20 cellular contexts compared by ENCODE assay signal in genomic region chr18:38718365-38718901, GRCh38.
"Had no signal": no experiment of that assay in that cellular context is flagged by ENCODE, and none has a peak within 500 bp of the region (broad histone marks: within the 10 kb centered on the region; RNA-seq: fewer than 3 reads in every experiment).

No MANE protein-coding gene starts in this region.

- H3K4me2 ChIP-seq: hepatocyte, smooth muscle cell had no signal

- H3K79me2 ChIP-seq: hepatocyte had no signal

- H2AFZ ChIP-seq: hepatocyte had no signal

- H3K9me3 ChIP-seq: body of pancreas, pancreas, psoas muscle, suprapubic skin, transverse colon, uterus had no signal

- DNase-seq: activated CD4-positive, alpha-beta memory T cell treated with anti-CD3 and anti-CD28 coated beads, Interleukin-2, amount 10 ng/mL, durations not matched to agents 7 days and 5 days; activated CD4-positive, alpha-beta T cell treated with anti-CD3 and anti-CD28 coated beads, Interleukin-2, amount 10 ng/mL, durations not matched to agents 24 days and 14 days; activated effector memory CD4-positive, alpha-beta T cell treated with Interleukin-2 at 50 U/mL for 16 hours; activated naive CD4-positive, alpha-beta T cell treated with anti-CD3 and anti-CD28 coated beads, Interleukin-2, amount 50 U/mL, for 16 hours; activated T-cell treated with anti-CD3 and anti-CD28 coated beads, Interleukin-2, amount 50 U/mL, for 72 hours; body of pancreas; left ventricle myocardium inferior; stimulated activated CD4-positive, alpha-beta T cell treated with anti-CD3 and anti-CD28 coated beads, Interleukin-15, amount 100 ng/mL, for 24 hours; stomach; transverse colon; uterus had no signal

- H3K4me1 ChIP-seq: body of pancreas, left ventricle myocardium inferior, pancreas, psoas muscle, stomach, transverse colon, uterus had no signal

- H3K4me3 ChIP-seq: body of pancreas, cardiac muscle cell, hepatocyte, left ventricle myocardium inferior, pancreas, psoas muscle, smooth muscle cell, stomach, suprapubic skin, transverse colon, uterus had no signal

- H3K27ac ChIP-seq: body of pancreas, cardiac muscle cell, hepatocyte, left ventricle myocardium inferior, pancreas, psoas muscle, stomach, suprapubic skin, transverse colon, uterus had no signal

- ATAC-seq: activated CD4-positive, CD25-positive, alpha-beta regulatory T cell treated with anti-CD3 and anti-CD28 coated beads, Interleukin-2, amount 50 U/mL, for 24 hours; activated T-cell treated with anti-CD3 and anti-CD28 coated beads, Interleukin-2, amount 50 U/mL, for 72 hours; body of pancreas; pancreas; psoas muscle; sciatic nerve; stimulated activated memory B cell treated with anti-CD40 and anti-IgM and Interleukin-4, amounts not matched to agents 10 μg/mL and 1 μg/mL and 100 μg/mL, for 72 hours had no signal

- H3K36me3 ChIP-seq: cardiac muscle cell, left ventricle myocardium inferior, pancreas, stomach, suprapubic skin, transverse colon, uterus had no signal

- H3K27me3 ChIP-seq: body of pancreas, cardiac muscle cell, hepatocyte, pancreas, stomach, suprapubic skin, transverse colon, uterus had no signal

- FAIRE-seq: pancreas had no signal
